Comparison of ENCODE assay signal across 23 cellular contexts in the genomic region with DNA sequence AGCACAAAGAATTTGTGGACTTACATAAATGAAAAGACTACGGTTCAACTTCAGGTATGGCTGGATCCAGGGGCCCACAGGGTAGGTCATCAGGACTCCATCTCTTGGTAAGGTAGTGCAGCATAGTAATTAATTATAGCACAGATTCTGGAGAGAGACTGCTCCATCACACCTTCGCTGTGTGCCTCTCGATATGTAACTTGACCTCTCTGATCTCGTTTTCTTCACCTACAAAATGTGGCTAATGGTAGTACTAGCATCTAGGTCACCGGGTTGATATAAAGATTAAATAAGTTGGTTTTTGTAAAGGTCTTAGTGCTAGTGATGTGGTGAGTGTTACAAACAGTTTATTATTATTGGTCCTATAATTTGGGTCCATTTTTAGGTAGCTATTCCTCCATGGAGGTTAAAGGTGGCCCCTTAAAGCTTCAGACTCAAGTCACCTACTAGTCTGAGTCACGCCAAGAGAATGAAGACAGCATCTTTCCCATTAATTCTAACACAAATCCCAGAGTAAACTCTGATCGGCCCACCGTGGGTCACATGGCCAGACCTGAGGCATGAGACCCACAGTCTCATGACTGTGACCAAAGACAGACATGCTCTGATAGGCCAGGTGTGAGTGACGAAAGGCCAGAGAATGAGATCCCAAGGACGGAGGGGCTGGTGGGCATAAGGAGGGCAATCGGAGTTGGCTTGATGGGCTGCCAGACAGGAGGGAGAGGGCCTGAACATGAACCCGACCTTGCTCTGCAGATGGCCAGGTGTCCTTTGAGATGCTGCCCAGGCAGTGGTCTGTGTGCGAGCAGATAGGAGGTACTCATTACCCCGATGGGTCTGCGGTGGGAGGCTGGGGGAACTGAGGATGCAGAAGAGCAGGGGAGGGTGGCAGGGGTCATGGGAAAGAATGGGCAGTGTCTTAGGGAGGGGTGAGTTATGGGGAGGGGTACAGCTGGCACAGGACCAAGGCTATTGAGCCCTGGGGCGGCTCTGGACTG. TPM values are rescaled to one million over a fixed set of nuclear protein-coding genes. Genes with fewer than 3 reads are reported as not detected.
"Had no signal": no experiment of that assay in that cellular context is flagged by ENCODE, and none has a peak within 500 bp of the region (broad histone marks: within the 10 kb centered on the region; RNA-seq: fewer than 3 reads in every experiment).

No MANE protein-coding gene starts in this region.

- H3K9me3 Mint-ChIP-seq: effector memory CD8-positive, alpha-beta T cell; immature natural killer cell; memory B cell; mesothelial cell of epicardium; nephron had no signal

- H3K36me3 Mint-ChIP-seq: immature natural killer cell, mesothelial cell of epicardium had no signal

- H3K36me3 ChIP-seq: esophagus muscularis mucosa, gastrocnemius medialis, left ventricle myocardium inferior, lower lobe of right lung, neutrophil, stomach, thoracic aorta, vagina had no signal

- DNase-seq: effector memory CD8-positive, alpha-beta T cell; gastrocnemius medialis; immature natural killer cell; left cardiac atrium; left ventricle myocardium inferior; lower lobe of right lung; stimulated activated CD4-positive, alpha-beta T cell treated with anti-CD3 and anti-CD28 coated beads, Interleukin-2, amount 100 ng/mL, for 24 hours; stimulated activated CD4-positive, alpha-beta T cell treated with anti-CD3 and anti-CD28 coated beads, Interleukin-4, amount 100 ng/mL, for 4 hours; stimulated activated naive CD4-positive, alpha-beta T cell; stomach; substantia nigra; trophoblast cell had no signal

- H3K4me3 ChIP-seq: esophagus muscularis mucosa, gastrocnemius medialis, left ventricle myocardium inferior, lower lobe of right lung, stomach, thoracic aorta, vagina had no signal

- H3K27ac Mint-ChIP-seq: immature natural killer cell, memory B cell, mesothelial cell of epicardium, nephron had no signal

- H3K27me3 ChIP-seq: vagina had no signal

- H3K4me1 ChIP-seq: gastrocnemius medialis, left ventricle myocardium inferior, lower lobe of right lung, vagina had no signal

- ATAC-seq: effector memory CD8-positive, alpha-beta T cell; gastrocnemius medialis; left cardiac atrium; lower lobe of right lung; sciatic nerve had no signal

- FAIRE-seq: keratinocyte had no signal

- H3K9me3 ChIP-seq: esophagus muscularis mucosa, gastrocnemius medialis, left ventricle myocardium inferior, lower lobe of right lung, neutrophil, stomach, thoracic aorta, vagina had no signal

- H3K27ac ChIP-seq: epithelial cell of prostate, esophagus muscularis mucosa, gastrocnemius medialis, left ventricle myocardium inferior, lower lobe of right lung, neutrophil, stomach, thoracic aorta, vagina had no signal

- H3K4me1 Mint-ChIP-seq: mesothelial cell of epicardium had no signal

- H3K4me3 Mint-ChIP-seq: effector memory CD8-positive, alpha-beta T cell; immature natural killer cell; mesothelial cell of epicardium; nephron had no signal

RNA-seq across cellular contexts. Expression of a gene that starts 31.8 kb away (rescaled TPM):
- total RNA-seq: left ventricle myocardium inferior, skeletal muscle tissue, stomach, vagina had no signal
- polyA plus RNA-seq: immature natural killer cell, keratinocyte had no signal

RNA-seq across cellular contexts. Expression of a gene that starts 32.5 kb away (rescaled TPM):
- total RNA-seq: skeletal muscle tissue had no signal
- polyA plus RNA-seq: immature natural killer cell had no signal
